3 cellular contexts compared by ENCODE assay signal in genomic region chr6:92930212-92930611, GRCh38.
"Had no signal": no experiment of that assay in that cellular context is flagged by ENCODE, and none has a peak within 500 bp of the region (broad histone marks: within the 10 kb centered on the region; RNA-seq: fewer than 3 reads in every experiment).

No MANE protein-coding gene starts in this region.

- DNase-seq: GDM1, GF-D8 had no signal

- H3K4me3 ChIP-seq: GM12878 had no signal
